28 cellular contexts compared by ENCODE assay signal in genomic region chr22:47437110-47437509, GRCh38.
"Had no signal": no experiment of that assay in that cellular context is flagged by ENCODE, and none has a peak within 500 bp of the region (broad histone marks: within the 10 kb centered on the region; RNA-seq: fewer than 3 reads in every experiment).

No MANE protein-coding gene starts in this region.

- H2AFZ ChIP-seq: neural progenitor cell had no signal

- DNase-seq: activated CD4-positive, alpha-beta T cell treated with anti-CD3 and anti-CD28 coated beads for 36 hours; activated CD4-positive, CD25-positive, alpha-beta regulatory T cell; activated CD8-positive, alpha-beta memory T cell treated with anti-CD3 and anti-CD28 coated beads, Interleukin-2, amount 10 ng/mL, durations not matched to agents 7 days and 5 days; activated CD8-positive, alpha-beta T cell treated with anti-CD3 and anti-CD28 coated beads, Interleukin-2, amount 10 ng/mL, durations not matched to agents 7 days and 5 days; activated naive CD8-positive, alpha-beta T cell treated with anti-CD3 and anti-CD28 coated beads, Interleukin-2, amount 50 U/mL, for 24 hours; activated T-cell treated with anti-CD3 and anti-CD28 coated beads, Interleukin-2, amount 50 U/mL, for 48 hours; amygdala; central memory CD4-positive, alpha-beta T cell; endodermal cell; foreskin melanocyte; glutamatergic neuron; left ventricle myocardium inferior; mesendoderm; natural killer cell; occipital lobe; right cardiac atrium; stimulated activated CD4-positive, alpha-beta T cell treated with anti-CD3 and anti-CD28 coated beads, Interleukin-15, amount 100 ng/mL, for 24 hours; stimulated activated CD4-positive, alpha-beta T cell treated with anti-CD3 and anti-CD28 coated beads, Interleukin-2, amount 100 ng/mL, for 24 hours; stimulated activated naive CD8-positive, alpha-beta T cell treated with anti-CD3 and anti-CD28 coated beads, Interleukin-15, Interleukin-2, amounts not matched to agents 100 U/mL and 50 U/mL, for 24 hours; testis; transverse colon had no signal

- H3K27ac Mint-ChIP-seq: activated CD4-positive, alpha-beta T cell treated with anti-CD3 and anti-CD28 coated beads for 36 hours; activated CD8-positive, alpha-beta memory T cell treated with anti-CD3 and anti-CD28 coated beads, Interleukin-2, amount 10 ng/mL, durations not matched to agents 7 days and 5 days; activated CD8-positive, alpha-beta T cell treated with anti-CD3 and anti-CD28 coated beads, Interleukin-2, amount 10 ng/mL, durations not matched to agents 7 days and 5 days; activated naive CD4-positive, alpha-beta T cell treated with anti-CD3 and anti-CD28 coated beads, Interleukin-2, amount 50 U/mL, for 24 hours; activated naive CD8-positive, alpha-beta T cell treated with anti-CD3 and anti-CD28 coated beads, Interleukin-2, amount 50 U/mL, for 24 hours; activated T-helper 2 cell treated with anti-CD3 and anti-CD28 coated beads, Interferon-gamma antibody, Interleukin-2, Interleukin-4, amounts not matched to agents 10 μg/mL and 5 μg/mL and 100 μg/mL, durations not matched to agents 14 hours and 24 hours and 36 hours; endodermal cell; natural killer cell; neural progenitor cell had no signal

- ATAC-seq: activated CD4-positive, alpha-beta T cell treated with anti-CD3 and anti-CD28 coated beads for 36 hours; activated CD8-positive, alpha-beta memory T cell treated with anti-CD3 and anti-CD28 coated beads, Interleukin-2, amount 10 ng/mL, durations not matched to agents 7 days and 5 days; activated CD8-positive, alpha-beta T cell treated with anti-CD3 and anti-CD28 coated beads, Interleukin-2, amount 10 ng/mL, durations not matched to agents 7 days and 5 days; activated naive CD8-positive, alpha-beta T cell treated with anti-CD3 and anti-CD28 coated beads, Interleukin-2, amount 50 U/mL, for 24 hours; natural killer cell; right cardiac atrium; stimulated activated naive CD8-positive, alpha-beta T cell treated with anti-CD3 and anti-CD28 coated beads, Interleukin-15, Interleukin-2, amounts not matched to agents 100 U/mL and 50 U/mL, for 24 hours had no signal

- H3K4me1 ChIP-seq: breast epithelium, esophagus muscularis mucosa, left ventricle myocardium inferior, neural progenitor cell, testis, transverse colon had no signal

- H3K27me3 ChIP-seq: neural progenitor cell, testis, transverse colon had no signal

- H3K36me3 Mint-ChIP-seq: activated CD8-positive, alpha-beta memory T cell treated with anti-CD3 and anti-CD28 coated beads, Interleukin-2, amount 10 ng/mL, durations not matched to agents 7 days and 5 days; activated naive CD4-positive, alpha-beta T cell treated with anti-CD3 and anti-CD28 coated beads, Interleukin-2, amount 50 U/mL, for 24 hours; natural killer cell; neural progenitor cell had no signal

- H3K36me3 ChIP-seq: breast epithelium, esophagus muscularis mucosa, left ventricle myocardium inferior, neural progenitor cell, transverse colon had no signal

- H3K9me3 Mint-ChIP-seq: natural killer cell had no signal

- H3K9ac ChIP-seq: neural progenitor cell had no signal

- H3K4me3 Mint-ChIP-seq: activated CD4-positive, alpha-beta T cell treated with anti-CD3 and anti-CD28 coated beads for 36 hours; activated CD8-positive, alpha-beta memory T cell treated with anti-CD3 and anti-CD28 coated beads, Interleukin-2, amount 10 ng/mL, durations not matched to agents 7 days and 5 days; activated CD8-positive, alpha-beta T cell treated with anti-CD3 and anti-CD28 coated beads, Interleukin-2, amount 10 ng/mL, durations not matched to agents 7 days and 5 days; activated naive CD4-positive, alpha-beta T cell treated with anti-CD3 and anti-CD28 coated beads, Interleukin-2, amount 50 U/mL, for 24 hours; activated naive CD8-positive, alpha-beta T cell treated with anti-CD3 and anti-CD28 coated beads, Interleukin-2, amount 50 U/mL, for 24 hours; endodermal cell; natural killer cell; neural progenitor cell had no signal

- H3K4me2 ChIP-seq: neural progenitor cell had no signal

- H3K4me1 Mint-ChIP-seq: activated CD4-positive, alpha-beta T cell treated with anti-CD3 and anti-CD28 coated beads for 36 hours; activated CD8-positive, alpha-beta memory T cell treated with anti-CD3 and anti-CD28 coated beads, Interleukin-2, amount 10 ng/mL, durations not matched to agents 7 days and 5 days; activated naive CD4-positive, alpha-beta T cell treated with anti-CD3 and anti-CD28 coated beads, Interleukin-2, amount 50 U/mL, for 24 hours; activated naive CD8-positive, alpha-beta T cell treated with anti-CD3 and anti-CD28 coated beads, Interleukin-2, amount 50 U/mL, for 24 hours; endodermal cell; natural killer cell; neural progenitor cell had no signal

- H3K27ac ChIP-seq: breast epithelium, esophagus muscularis mucosa, left ventricle myocardium inferior, neural progenitor cell, testis, transverse colon had no signal

- FAIRE-seq: islet of Langerhans had no signal

- H3K9me3 ChIP-seq: testis had no signal

- H3K4me3 ChIP-seq: breast epithelium, esophagus muscularis mucosa, left ventricle myocardium inferior, lung, neural progenitor cell, testis, transverse colon had no signal
